Comparison of ENCODE assay signal across 1 cellular context in genomic region chr1:244451951-244452795, GRCh38.
TF ChIP-seq lines count a peak whose summit lies in the region.

No MANE protein-coding gene starts in this region.

TF ChIP-seq in K562, 482 proteins besides CTCF, POLR2A, EP300 and RAD21 (continued from another document and continues in another):
- peak; percentile 91 for TF ChIP-seq ZBTB40 (IDR thresholded peaks at IDR 0.05)
- TF ChIP-seq ZBTB40 (CRISPR knock-in tag; IDR thresholded peaks at IDR 0.05), result peak; percentile 60
- no peak for TF ChIP-seq RERE (CRISPR knock-in tag; IDR thresholded peaks at IDR 0.05; ENCODE audit: borderline replicate concordance)
- TF ChIP-seq MED1 (CRISPR knock-in tag; IDR thresholded peaks at IDR 0.05; ENCODE audit: borderline replicate concordance), result no peak
- no peak for TF ChIP-seq HIVEP1 (CRISPR knock-in tag; IDR thresholded peaks at IDR 0.05)
- peak; percentile 14 for TF ChIP-seq TAF9B (IDR thresholded peaks at IDR 0.05; ENCODE audit: partially characterized antibody)
- no peak for TF ChIP-seq ZNF274 (IDR thresholded peaks at IDR 0.05; ENCODE audit: borderline replicate concordance, low read depth, low read length)
- peak; percentile 71; the same call in 1 of the 2 replicates for TF ChIP-seq L3MBTL2 (IDR thresholded peaks at IDR 0.05)
- TF ChIP-seq ZNF3 (CRISPR knock-in tag; IDR thresholded peaks at IDR 0.05), result no peak
- no peak for TF ChIP-seq PML (IDR thresholded peaks at IDR 0.05; ENCODE audit: low read length)
- peak; percentile 29; the same call in 1 of the 2 replicates for TF ChIP-seq MAFK (IDR thresholded peaks at IDR 0.05; ENCODE audit: low read length)
- no peak for TF ChIP-seq ZNF707 (CRISPR knock-in tag; conservative IDR thresholded peaks at IDR 0.05)
- no peak for TF ChIP-seq ZNF57 (CRISPR knock-in tag; IDR thresholded peaks at IDR 0.05)
- no peak for TF ChIP-seq CHD1 (IDR thresholded peaks at IDR 0.05; ENCODE audit: low read length)
- TF ChIP-seq SIN3A (IDR thresholded peaks at IDR 0.05; ENCODE audit: borderline replicate concordance in 2 of 2, control insufficient read depth in 1 of 2, low read depth in 2 of 2, low read length in 2 of 2), result no peak
- TF ChIP-seq BCLAF1 (IDR thresholded peaks at IDR 0.05; ENCODE audit: borderline replicate concordance in 1 of 2, control insufficient read depth in 1 of 2, low read depth in 2 of 2, low read length in 1 of 2), result peak in 1 of 2 experiments; percentile 91; a peak in 2 of 4 replicates
- TF ChIP-seq PCBP2 (IDR thresholded peaks at IDR 0.05; ENCODE audit: low read depth, low read length, poor library complexity, severe bottlenecking), result no peak
- 0 out of 2 replicates have a peak, but pooled peaks have one; percentile 21 for TF ChIP-seq SMAD3 (CRISPR knock-in tag; conservative IDR thresholded peaks at IDR 0.05)
- TF ChIP-seq FOXP1 (CRISPR knock-in tag; IDR thresholded peaks at IDR 0.05), result 0 out of 2 replicates have a peak, but pooled peaks have one; percentile 65
- TF ChIP-seq SNRNP70 (optimal IDR thresholded peaks at IDR 0.05; ENCODE audit: low read depth, low read length), result no peak
- TF ChIP-seq ESRRA (IDR thresholded peaks at IDR 0.05; ENCODE audit: borderline replicate concordance, low read depth), result no peak
- no peak for TF ChIP-seq SRSF1 (IDR thresholded peaks at IDR 0.05; ENCODE audit: low read depth, low read length)
- peak; percentile 55 for TF ChIP-seq MYBL2 (IDR thresholded peaks at IDR 0.05; ENCODE audit: low read depth)
- TF ChIP-seq MYBL2 (CRISPR knock-in tag; IDR thresholded peaks at IDR 0.05; ENCODE audit: borderline replicate concordance), result no peak; the same call in 1 of the 2 replicates
- no peak for TF ChIP-seq ZNF449 (CRISPR knock-in tag; IDR thresholded peaks at IDR 0.05)
